Comparison of ENCODE assay signal across 8 cellular contexts in genomic region chr12:120711411-120711810, GRCh38. TPM values are rescaled to one million over a fixed set of nuclear protein-coding genes. Genes with fewer than 3 reads are reported as not detected.
DNase-seq lines count a peak whose midpoint lies in the region; ATAC-seq and TF ChIP-seq lines count a peak whose summit lies in the region.

No MANE protein-coding gene starts in this region.

- H3K4me3 ChIP-seq in ascending aorta (peak overlapping the region; percentile 72 to 82), liver (ENCODE audit: low read depth in 1 of 3, low read length in 3 of 3) (peak overlapping the region; percentile 70 to 94 (median 91))

- 46% methylated on average over 6 of the region's 6 CpGs for WGBS in liver

- peak overlapping the region; percentile 38 to 72 for H3K9ac ChIP-seq in liver (ENCODE audit: low read depth in 1 of 2, low read length in 2 of 2)

- peaks cover 16% of the 10 kb centered on the region for H3K36me3 Mint-ChIP-seq in activated naive CD4-positive, alpha-beta T cell treated with anti-CD3 and anti-CD28 coated beads for 36 hours (ENCODE audit: low read depth)
- H3K36me3 Mint-ChIP-seq in type B pancreatic cell: peaks cover 9% of the 10 kb centered on the region

- H3K9me3 Mint-ChIP-seq in activated naive CD4-positive, alpha-beta T cell treated with anti-CD3 and anti-CD28 coated beads for 36 hours: no peaks in the 10 kb centered on the region
- H3K9me3 Mint-ChIP-seq in type B pancreatic cell: no peaks in the 10 kb centered on the region

- H3K4me3 Mint-ChIP-seq in activated naive CD4-positive, alpha-beta T cell treated with anti-CD3 and anti-CD28 coated beads for 36 hours: peak overlapping the region; percentile 85
- H3K4me3 Mint-ChIP-seq in type B pancreatic cell: peak overlapping the region; percentile 89

- no peak for ATAC-seq in GM18873 (IDR thresholded peaks at IDR 0.05; ENCODE audit: low FRiP score, unreplicated experiment)

- H3K4me1 ChIP-seq in ascending aorta: peaks cover 0 to 9% of the 10 kb centered on the region in 2 donors
- H3K4me1 ChIP-seq in liver (ENCODE audit: control insufficient read depth in 4 of 4, insufficient read depth in 4 of 4, low read length in 3 of 4): peaks cover 2 to 19% (median 14%) of the 10 kb centered on the region in 4 donors

- H3K27me3 ChIP-seq in ascending aorta (no peaks in the 10 kb centered on the region), liver (ENCODE audit: control insufficient read depth in 4 of 4, insufficient read depth in 4 of 4, low read length in 3 of 4) (no peaks in the 10 kb centered on the region)

- no peak for TF ChIP-seq RAD21 in liver (IDR thresholded peaks at IDR 0.05)

- H3K4me1 Mint-ChIP-seq in activated naive CD4-positive, alpha-beta T cell treated with anti-CD3 and anti-CD28 coated beads for 36 hours (ENCODE audit: low read depth): peaks cover 32% of the 10 kb centered on the region
- peaks cover 39% of the 10 kb centered on the region for H3K4me1 Mint-ChIP-seq in type B pancreatic cell (ENCODE audit: unreplicated experiment)

- H3K27me3 Mint-ChIP-seq in activated naive CD4-positive, alpha-beta T cell treated with anti-CD3 and anti-CD28 coated beads for 36 hours (ENCODE audit: low read depth): no peaks in the 10 kb centered on the region
- no peaks in the 10 kb centered on the region for H3K27me3 Mint-ChIP-seq in type B pancreatic cell

- no peak for DNase-seq in activated naive CD4-positive, alpha-beta T cell treated with anti-CD3 and anti-CD28 coated beads for 36 hours
- no peak for DNase-seq in activated naive CD4-positive, alpha-beta T cell treated with Interleukin-2 at 50 U/mL for 16 hours
- no peak for DNase-seq in ascending aorta (ENCODE audit: low spot score in 2 of 2)
- DNase-seq in type B pancreatic cell (ENCODE audit: extremely low spot score, unreplicated experiment): no peak
- no peak for DNase-seq in stimulated activated CD4-positive, alpha-beta T cell treated with anti-CD3 and anti-CD28 coated beads, Interleukin-4, amount 100 ng/mL, for 24 hours
- no peak for DNase-seq in activated CD8-positive, alpha-beta memory T cell treated with anti-CD3 and anti-CD28 coated beads, Interleukin-2, amount 50 U/mL, for 4 hours

- intact Hi-C loops in activated naive CD4-positive, alpha-beta T cell treated with anti-CD3 and anti-CD28 coated beads for 36 hours (cut with micrococcal nuclease): loop anchor here (2.0 to 5.0 kb wide), 2 partner anchors 273 to 384 kb away; partner anchors contain the start of genes COX6A1 and PLA2G1B
- intact Hi-C loops in ascending aorta (cut with DNase I): no loop called here

- H3K27ac ChIP-seq in ascending aorta: peak overlapping the region; percentile 72 to 86
- no peak overlapping the region for H3K27ac ChIP-seq in liver (ENCODE audit: low read depth in 1 of 2, low read length in 2 of 2)

- H3K9me3 ChIP-seq in ascending aorta: no peaks in the 10 kb centered on the region
- no peaks in the 10 kb centered on the region for H3K9me3 ChIP-seq in liver (ENCODE audit: control insufficient read depth in 4 of 4, low read length in 3 of 4)

- TF ChIP-seq CTCF in ascending aorta (IDR thresholded peaks at IDR 0.05) (no peak), liver (IDR thresholded peaks at IDR 0.05; ENCODE audit: low read depth, low read length, missing input control) (no peak), type B pancreatic cell (conservative IDR thresholded peaks at IDR 0.05) (no peak)

- CTCF ChIA-PET in activated naive CD4-positive, alpha-beta T cell treated with anti-CD3 and anti-CD28 coated beads for 36 hours (lab: Charles Lee): interaction anchor here (0.6 to 2.2 kb wide), 6 partner anchors 21 to 209 kb away, joined by 3 to 12 read pairs (median 4); partner anchors contain the start of gene POP5

- peak overlapping the region; percentile 84 for H3K27ac Mint-ChIP-seq in activated naive CD4-positive, alpha-beta T cell treated with anti-CD3 and anti-CD28 coated beads for 36 hours
- H3K27ac Mint-ChIP-seq in type B pancreatic cell: peak overlapping the region; percentile 63

- H3K36me3 ChIP-seq in ascending aorta (peaks cover 10 to 22% of the 10 kb centered on the region in 2 donors), liver (ENCODE audit: control insufficient read depth in 4 of 4, insufficient read depth in 3 of 4, low read depth in 1 of 4, low read length in 3 of 4) (peaks cover 6 to 16% (median 10%) of the 10 kb centered on the region in 4 donors)

TF ChIP-seq in liver, 16 proteins besides CTCF, POLR2A, EP300 and RAD21:
- TF ChIP-seq, protein P1, sequence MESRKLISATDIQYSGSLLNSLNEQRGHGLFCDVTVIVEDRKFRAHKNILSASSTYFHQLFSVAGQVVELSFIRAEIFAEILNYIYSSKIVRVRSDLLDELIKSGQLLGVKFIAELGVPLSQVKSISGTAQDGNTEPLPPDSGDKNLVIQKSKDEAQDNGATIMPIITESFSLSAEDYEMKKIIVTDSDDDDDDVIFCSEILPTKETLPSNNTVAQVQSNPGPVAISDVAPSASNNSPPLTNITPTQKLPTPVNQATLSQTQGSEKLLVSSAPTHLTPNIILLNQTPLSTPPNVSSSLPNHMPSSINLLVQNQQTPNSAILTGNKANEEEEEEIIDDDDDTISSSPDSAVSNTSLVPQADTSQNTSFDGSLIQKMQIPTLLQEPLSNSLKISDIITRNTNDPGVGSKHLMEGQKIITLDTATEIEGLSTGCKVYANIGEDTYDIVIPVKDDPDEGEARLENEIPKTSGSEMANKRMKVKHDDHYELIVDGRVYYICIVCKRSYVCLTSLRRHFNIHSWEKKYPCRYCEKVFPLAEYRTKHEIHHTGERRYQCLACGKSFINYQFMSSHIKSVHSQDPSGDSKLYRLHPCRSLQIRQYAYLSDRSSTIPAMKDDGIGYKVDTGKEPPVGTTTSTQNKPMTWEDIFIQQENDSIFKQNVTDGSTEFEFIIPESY (IDR thresholded peaks at IDR 0.05): no peak
- TF ChIP-seq REST (IDR thresholded peaks at IDR 0.05) (no peak), JUND (IDR thresholded peaks at IDR 0.05) (no peak), FOXA1 (IDR thresholded peaks at IDR 0.05) (no peak), FOXA2 (IDR thresholded peaks at IDR 0.05) (no peak), GABPA (IDR thresholded peaks at IDR 0.05 in 1 of 2, conservative IDR thresholded peaks at IDR 0.05 in 1 of 2) (no peak), SP1 (IDR thresholded peaks at IDR 0.05) (no peak), RXRA (IDR thresholded peaks at IDR 0.05) (no peak), HNF4A (conservative IDR thresholded peaks at IDR 0.05) (no peak), TAF1 (conservative IDR thresholded peaks at IDR 0.05) (no peak), HNF4G (IDR thresholded peaks at IDR 0.05) (no peak), NR2F2 (IDR thresholded peaks at IDR 0.05) (no peak), YY1 (IDR thresholded peaks at IDR 0.05) (no peak), ATF3 (IDR thresholded peaks at IDR 0.05) (no peak), EGR1 (IDR thresholded peaks at IDR 0.05; ENCODE audit: low read depth in 2 of 2) (no peak)
- TF ChIP-seq, protein P2, sequence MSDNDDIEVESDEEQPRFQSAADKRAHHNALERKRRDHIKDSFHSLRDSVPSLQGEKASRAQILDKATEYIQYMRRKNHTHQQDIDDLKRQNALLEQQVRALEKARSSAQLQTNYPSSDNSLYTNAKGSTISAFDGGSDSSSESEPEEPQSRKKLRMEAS (IDR thresholded peaks at IDR 0.05): no peak

RNA-seq across cellular contexts. Expression of gene UNC119B, which starts 1.2 kb away (rescaled TPM):
- 10 to 100 TPM; 31.9 to 32.6 TPM for total RNA-seq in activated naive CD4-positive, alpha-beta T cell treated with anti-CD3 and anti-CD28 coated beads for 36 hours
- total RNA-seq in ascending aorta: 26.8 TPM
- 10 to 100 TPM; 16.8 to 24.8 TPM for total RNA-seq in liver
- polyA plus RNA-seq in liver: 1 to 10 TPM; 3.8 to 6.8 TPM
- total RNA-seq in type B pancreatic cell (ENCODE audit: low replicate concordance): 39.2 and 57.2 TPM in 2 replicates

RNA-seq across cellular contexts. Expression of gene ACADS, which starts 14.2 kb away (rescaled TPM):
- 10 to 100 TPM; 15.4 to 15.8 TPM for total RNA-seq in activated naive CD4-positive, alpha-beta T cell treated with anti-CD3 and anti-CD28 coated beads for 36 hours
- total RNA-seq in ascending aorta: 58.5 TPM
- total RNA-seq in liver: 100 to 1,000 TPM in 1 of 2 donors, 10 to 100 TPM in 1; 54.2 to 152 TPM
- polyA plus RNA-seq in liver: 100 to 1,000 TPM; 102 to 162 TPM
- total RNA-seq in type B pancreatic cell (ENCODE audit: low replicate concordance): 12.1 and 16.4 TPM in 2 replicates

RNA-seq across cellular contexts. Expression of gene MLEC, which starts 24.5 kb away (rescaled TPM):
- 10 to 100 TPM; 78.6 to 89.7 TPM for total RNA-seq in activated naive CD4-positive, alpha-beta T cell treated with anti-CD3 and anti-CD28 coated beads for 36 hours
- 47.5 TPM for total RNA-seq in ascending aorta
- 100 to 1,000 TPM in 1 of 2 donors, 10 to 100 TPM in 1; 61.4 to 170 TPM for total RNA-seq in liver
- polyA plus RNA-seq in liver: 100 to 1,000 TPM in 1 of 2 donors, 10 to 100 TPM in 1; 96.3 to 134 TPM
- total RNA-seq in type B pancreatic cell (ENCODE audit: low replicate concordance): 168 and 172 TPM in 2 replicates

Comparison
In these comparisons a context has a peak if more than half of its experiments do, and no peak if none do; other contexts are left out.
1. H3K27ac ChIP-seq: peak in ascending aorta (2 of 2); none in liver (0 of 2).